Comparison of ENCODE assay signal across 19 cellular contexts in the genomic region with DNA sequence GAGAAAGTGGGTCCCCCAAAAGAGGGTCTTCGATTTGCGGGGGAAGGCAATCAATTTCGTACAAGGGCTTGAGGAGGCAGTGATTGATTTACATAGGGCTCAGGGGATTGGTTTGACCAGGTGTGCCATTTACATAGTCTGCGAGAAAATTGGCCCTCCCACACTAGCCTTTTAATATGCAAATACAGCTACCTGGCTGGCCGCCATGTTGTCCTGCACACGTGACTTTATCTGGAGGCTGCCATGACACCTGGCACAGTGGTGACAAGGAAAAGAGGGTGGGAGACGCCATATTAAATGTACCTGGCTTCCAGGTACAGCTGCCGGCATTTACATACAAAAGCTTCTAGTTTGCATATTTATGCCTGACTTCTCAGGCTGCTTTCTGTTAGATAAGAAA.
DNase-seq lines count a peak whose midpoint lies in the region; ATAC-seq and TF ChIP-seq lines count a peak whose summit lies in the region.
"Had no signal": no experiment of that assay in that cellular context is flagged by ENCODE, and none has a peak within 500 bp of the region (broad histone marks: within the 10 kb centered on the region; RNA-seq: fewer than 3 reads in every experiment).

No MANE protein-coding gene starts in this region.

- H3K27me3 Mint-ChIP-seq in H9 (ENCODE audit: low read depth) = no peaks in the 10 kb centered on the region
- H3K27me3 Mint-ChIP-seq in endodermal cell (ENCODE audit: insufficient read depth) = no peaks in the 10 kb centered on the region
- H3K27me3 Mint-ChIP-seq: CD8-positive, alpha-beta memory T cell had no signal

- H3K23me2 ChIP-seq in H9 (ENCODE audit: insufficient read length, low read depth, low read length, poor library complexity, severe bottlenecking) = no peaks in the 10 kb centered on the region

- H3K9me3 Mint-ChIP-seq in H9 = no peaks in the 10 kb centered on the region
- H3K9me3 Mint-ChIP-seq in endodermal cell = no peaks in the 10 kb centered on the region

- H2AFZ ChIP-seq in H9 (ENCODE audit: low read length) = no peak overlapping the region
- H2AFZ ChIP-seq: GM23248 had no signal

- H3K79me2 ChIP-seq in H9 (ENCODE audit: insufficient read depth, low read length) = no peaks in the 10 kb centered on the region

- H3K9me3 ChIP-seq in H9 (ENCODE audit: control insufficient read depth, low read depth, low read length) (no peaks in the 10 kb centered on the region), endodermal cell (ENCODE audit: control insufficient read depth, low read length) (peaks cover 4% of the 10 kb centered on the region)
- H3K9me3 ChIP-seq: BLaER1 had no signal

- H3K79me1 ChIP-seq in H9 (ENCODE audit: insufficient read depth, low read depth, low read length, poor library complexity, severe bottlenecking) = no peaks in the 10 kb centered on the region

- no peaks in the 10 kb centered on the region for H3K36me3 ChIP-seq in endodermal cell (ENCODE audit: control insufficient read depth, insufficient read depth, low read length)
- H3K36me3 ChIP-seq: BLaER1 had no signal

- no peak overlapping the region for H4K8ac ChIP-seq in H9 (replicated peaks; ENCODE audit: insufficient read length, low read depth, low read length)

- peaks cover 9 to 11% of the 10 kb centered on the region in 2 experiments; a peak in 3 of 4 replicates for H3K4me1 Mint-ChIP-seq in H9
- peaks cover 12% of the 10 kb centered on the region for H3K4me1 Mint-ChIP-seq in endodermal cell
- H3K4me1 Mint-ChIP-seq: CD8-positive, alpha-beta memory T cell had no signal

- H2BK12ac ChIP-seq in H9 (ENCODE audit: insufficient read length, low read depth, low read length) = no peak overlapping the region

- DNase-seq in COR-L47 (lab: John Stamatoyannopoulos, UW) = peak; percentile 44
- peak; percentile 62 for DNase-seq in H9
- DNase-seq in NCI-H526 treated with DMSO at 0.1 percent for 48 hours (lab: John Stamatoyannopoulos, UW) = peak; percentile 65
- DNase-seq in endodermal cell = peak; percentile 60
- DNase-seq in T-helper 2 cell = no peak
- no peak for DNase-seq in HT-29 (ENCODE audit: low spot score)
- DNase-seq: CD8-positive, alpha-beta memory T cell; DND-41; GM23248; NCI-H1417; NCI-H1930; NCI-H345; NCI-H524 treated with DMSO at 0.1 percent for 48 hours; SHP77 had no signal

- no peak overlapping the region for H3K4me2 ChIP-seq in H9 (ENCODE audit: insufficient read depth, insufficient read length, low read length)
- H3K4me2 ChIP-seq: BLaER1 had no signal

- no peak overlapping the region for H3K4ac ChIP-seq in H9 (ENCODE audit: low read depth, low read length)

- no CpG with 5 or more reads among the region's 8 CpGs for WGBS in H9 (ENCODE audit: extremely low coverage, insufficient read length, low lambda C conversion rate)
- WGBS in endodermal cell (ENCODE audit: insufficient coverage in 1 of 2, insufficient read length in 1 of 2), 2 experiments = 89 to 91% methylated on average over 3 to 8 of the region's 8 CpGs

- H3K27me3 ChIP-seq in H9 (ENCODE audit: insufficient read depth, low read length) (no peaks in the 10 kb centered on the region), endodermal cell (ENCODE audit: control insufficient read depth, insufficient read depth, low read length, poor library complexity, severe bottlenecking) (no peaks in the 10 kb centered on the region)
- H3K27me3 ChIP-seq: BLaER1 had no signal

- ATAC-seq in HG03196 (IDR thresholded peaks at IDR 0.05; ENCODE audit: unreplicated experiment) = no peak
- ATAC-seq: K562 had no signal

- H3K4me3 Mint-ChIP-seq in H9 = no peak overlapping the region
- no peak overlapping the region for H3K4me3 Mint-ChIP-seq in endodermal cell
- H3K4me3 Mint-ChIP-seq: CD8-positive, alpha-beta memory T cell; T-helper 2 cell treated with Interferon-gamma antibody and Interleukin-4, amounts not matched to agents 5 μg/mL and 100 μg/mL, for 36 hours had no signal

- H3K36me3 Mint-ChIP-seq in H9 (ENCODE audit: insufficient read depth in 1 of 3, low read depth in 3 of 3) (peaks cover 0 to 5% (median 0%) of the 10 kb centered on the region in 3 experiments; a peak in 2 of 7 replicates), endodermal cell (ENCODE audit: low read depth) (no peaks in the 10 kb centered on the region)
- H3K36me3 Mint-ChIP-seq: CD8-positive, alpha-beta memory T cell had no signal

- no peak overlapping the region for H3K23ac ChIP-seq in H9 (ENCODE audit: insufficient read length, low read depth, low read length)

- no peak overlapping the region for H2BK5ac ChIP-seq in H9 (ENCODE audit: insufficient read length, low read length)

- H3T11ph ChIP-seq in H9 (ENCODE audit: low read length) = no peak overlapping the region

- H2BK120ac ChIP-seq in H9 (ENCODE audit: low read depth, low read length, poor library complexity, severe bottlenecking) = no peak overlapping the region

- no peak overlapping the region for H4K5ac ChIP-seq in H9 (ENCODE audit: insufficient read length, low read depth, low read length)

- H2BK15ac ChIP-seq in H9 (ENCODE audit: low read depth, low read length) = no peak overlapping the region

- H3K9ac ChIP-seq in H9 (ENCODE audit: extremely low read depth, insufficient read length, low read length) (no peak overlapping the region), endodermal cell (ENCODE audit: extremely low read depth, low read length, poor library complexity, severe bottlenecking) (no peak overlapping the region)
- H3K9ac ChIP-seq: BLaER1, GM23248 had no signal

- H3K14ac ChIP-seq in H9 (ENCODE audit: insufficient read depth, low read length) = no peak overlapping the region

- no peak overlapping the region for H3K56ac ChIP-seq in H9 (ENCODE audit: insufficient read length, low read depth, low read length)

- H3K4me3 ChIP-seq in endodermal cell (ENCODE audit: low read length) = no peak overlapping the region
- H3K4me3 ChIP-seq: BLaER1, GM23248, K562, SK-N-MC had no signal

- peak overlapping the region in 1 of 3 experiments; percentile 72; a peak in 1 of 7 replicates for H3K27ac Mint-ChIP-seq in H9
- H3K27ac Mint-ChIP-seq in endodermal cell = no peak overlapping the region
- H3K27ac Mint-ChIP-seq: CD8-positive, alpha-beta memory T cell; T-helper 2 cell treated with Interferon-gamma antibody and Interleukin-4, amounts not matched to agents 5 μg/mL and 100 μg/mL, for 36 hours had no signal

- H3K27ac ChIP-seq in H9 (ENCODE audit: insufficient read length, low read depth, low read length) (no peak overlapping the region), endodermal cell (ENCODE audit: low read depth, low read length) (no peak overlapping the region)
- H3K27ac ChIP-seq: BLaER1, GM23248, SK-N-MC had no signal

- H2AK5ac ChIP-seq in H9 (ENCODE audit: insufficient read length, low read length) = no peak overlapping the region

- H3K4me1 ChIP-seq in H9 (ENCODE audit: insufficient read depth, low read length) (no peaks in the 10 kb centered on the region), endodermal cell (ENCODE audit: control insufficient read depth, insufficient read depth, low read length) (no peaks in the 10 kb centered on the region)
- H3K4me1 ChIP-seq: BLaER1 had no signal

- no peak overlapping the region for H2BK20ac ChIP-seq in H9 (ENCODE audit: low read depth, low read length, poor library complexity, severe bottlenecking)

- H4K91ac ChIP-seq in H9 (ENCODE audit: insufficient read length, low read depth, low read length) = no peak overlapping the region

- no peaks in the 10 kb centered on the region for H4K20me1 ChIP-seq in H9 (ENCODE audit: control insufficient read depth, insufficient read depth, insufficient read length)
- H4K20me1 ChIP-seq: BLaER1 had no signal

- H3K18ac ChIP-seq in H9 (ENCODE audit: insufficient read length, low read depth, low read length) = no peak overlapping the region

- no peak for TF ChIP-seq CTCF in H9 (conservative IDR thresholded peaks at IDR 0.05)
- no peak for TF ChIP-seq CTCF in endodermal cell (conservative IDR thresholded peaks at IDR 0.05)

Comparison
In these comparisons a context has a peak if more than half of its experiments do, and no peak if none do; other contexts are left out.
1. DNase-seq: peak in COR-L47 (single experiment), H9 (single experiment), NCI-H526 treated with DMSO at 0.1 percent for 48 hours (single experiment) and endodermal cell (single experiment); none in T-helper 2 cell (0 of 5) and HT-29 (single experiment).